Comparison of ENCODE assay signal across 13 cellular contexts in genomic region chr17:77304746-77305473, GRCh38.
A peak's percentile ranks its signal among the peaks of the same experiment; 100 is the strongest.
DNase-seq lines count a peak whose midpoint lies in the region; ATAC-seq and TF ChIP-seq lines count a peak whose summit lies in the region.
"Had no signal": no experiment of that assay in that cellular context is flagged by ENCODE, and none has a peak within 500 bp of the region (broad histone marks: within the 10 kb centered on the region; RNA-seq: fewer than 3 reads in every experiment).

No MANE protein-coding gene starts in this region.

- TF ChIP-seq CTCF in AG04450 (IDR thresholded peaks at IDR 0.05; ENCODE audit: low read depth, low read length) = no peak
- TF ChIP-seq CTCF in Panc1 (IDR thresholded peaks at IDR 0.05) = no peak
- TF ChIP-seq CTCF in osteoblast (IDR thresholded peaks at IDR 0.05; ENCODE audit: extremely low read depth, low read depth, low read length) = no peak
- no peak for TF ChIP-seq CTCF in mammary epithelial cell (conservative IDR thresholded peaks at IDR 0.05 in 1 of 2, IDR thresholded peaks at IDR 0.05 in 1 of 2; ENCODE audit: extremely low read depth in 1 of 2, insufficient read depth in 1 of 2, low read depth in 1 of 2, low read length in 2 of 2)

- no peaks in the 10 kb centered on the region for H4K20me1 ChIP-seq in osteoblast (ENCODE audit: insufficient read depth, low read length)
- peaks cover 43% of the 10 kb centered on the region for H4K20me1 ChIP-seq in mammary epithelial cell (ENCODE audit: insufficient read depth, low read length)

- BruUV-seq in Panc1 (replicated peaks; lab: Mats Ljungman, UMichigan) (no TSS peak), mammary epithelial cell (replicated peaks; lab: Mats Ljungman, UMichigan) (no TSS peak)

- H3K9me3 ChIP-seq in AG04450 (ENCODE audit: control insufficient read depth, insufficient read depth, low read length) (no peaks in the 10 kb centered on the region), Panc1 (ENCODE audit: control insufficient read depth, insufficient read depth, low read depth, low read length) (no peaks in the 10 kb centered on the region), osteoblast (ENCODE audit: low read depth, low read length) (no peaks in the 10 kb centered on the region), mammary epithelial cell (replicated peaks; ENCODE audit: insufficient read depth, low read length) (no peaks in the 10 kb centered on the region)
- H3K9me3 ChIP-seq: suprapubic skin had no signal

- ATAC-seq in Panc1 = no peak

- WGBS in mammary epithelial cell (ENCODE audit: low coverage, missing lambda C conversion rate) = 82% methylated on average over 13 of the region's 21 CpGs

- no peak for DNase-seq in AG04450 (ENCODE audit: low read depth, low spot score)
- DNase-seq in Panc1 (ENCODE audit: low read depth, low spot score) = no peak
- peak; percentile 69 for DNase-seq in dermis blood vessel endothelial cell
- peak; percentile 83 for DNase-seq in osteoblast (ENCODE audit: insufficient read length, low spot score, missing footprints)
- no peak for DNase-seq in mammary epithelial cell
- no peak for DNase-seq in KG1 (lab: John Stamatoyannopoulos, UW)
- no peak for DNase-seq in SKM-1 treated with dmso at 0.1 percent for 144 hours (lab: John Stamatoyannopoulos, UW; ENCODE audit: unreplicated experiment)
- DNase-seq in GM19238 (ENCODE audit: insufficient read length, low spot score) = no peak
- DNase-seq: activated CD4-positive, alpha-beta T cell treated with anti-CD3 and anti-CD28 coated beads for 48 hours; activated naive CD8-positive, alpha-beta T cell treated with anti-CD3 and anti-CD28 coated beads for 36 hours; activated T-cell treated with anti-CD3 and anti-CD28 coated beads for 4 hours; kidney glomerular epithelial cell had no signal

- H3K4me1 ChIP-seq in Panc1 (ENCODE audit: control insufficient read depth, insufficient read depth, low read length) = peaks cover 89% of the 10 kb centered on the region
- peaks cover 39% of the 10 kb centered on the region for H3K4me1 ChIP-seq in osteoblast (ENCODE audit: insufficient read depth, low read length)
- H3K4me1 ChIP-seq in mammary epithelial cell (ENCODE audit: insufficient read depth, low read length) = peaks cover 62% of the 10 kb centered on the region

- dilution Hi-C loops in mammary epithelial cell (cut with HindIII; ENCODE audit: low sequenced_read_pairs) = no loop called here

- H3K4me2 ChIP-seq in osteoblast (ENCODE audit: insufficient read depth, low read length) = peak overlapping the region; percentile 15
- no peak overlapping the region for H3K4me2 ChIP-seq in mammary epithelial cell (ENCODE audit: insufficient read depth, low read depth, low read length)

- no peak overlapping the region for H2AFZ ChIP-seq in osteoblast (ENCODE audit: low read length)
- no peak overlapping the region for H2AFZ ChIP-seq in mammary epithelial cell (ENCODE audit: low read depth, low read length)

- H3K27me3 ChIP-seq in AG04450 (ENCODE audit: control insufficient read depth, insufficient read depth, low read length) = no peaks in the 10 kb centered on the region
- no peaks in the 10 kb centered on the region for H3K27me3 ChIP-seq in Panc1 (ENCODE audit: control insufficient read depth, insufficient read depth, low read length)
- H3K27me3 ChIP-seq in osteoblast (ENCODE audit: insufficient read depth, low read length) = no peaks in the 10 kb centered on the region
- no peaks in the 10 kb centered on the region for H3K27me3 ChIP-seq in mammary epithelial cell (ENCODE audit: insufficient read depth, low read length)
- H3K27me3 ChIP-seq: suprapubic skin had no signal

- H3K27ac ChIP-seq in AG04450 (ENCODE audit: low read depth, low read length) = peak overlapping the region; percentile 65
- peak overlapping the region; percentile 75 for H3K27ac ChIP-seq in Panc1 (ENCODE audit: low read length)
- H3K27ac ChIP-seq in osteoblast (ENCODE audit: low read depth, low read length) = peak overlapping the region; percentile 81
- no peak overlapping the region for H3K27ac ChIP-seq in mammary epithelial cell (ENCODE audit: insufficient read depth, low read depth, low read length)
- H3K27ac ChIP-seq: suprapubic skin had no signal

- CTCF ChIA-PET in AG04450 (lab: Charles Lee) = interaction anchor here (1.8 kb wide), 1 partner anchor 125 kb away, joined by 6 read pairs; no protein-coding TSS in a partner anchor
- CTCF ChIA-PET in Panc1 (lab: Charles Lee) = no interaction called here
- CTCF ChIA-PET in mammary epithelial cell (lab: Charles Lee; ENCODE audit: low non-redundant PET) = no interaction called here

- POLR2A ChIA-PET in AG04450 (lab: Yijun Ruan, JAX) = no interaction called here
- POLR2A ChIA-PET in Panc1 (lab: Charles Lee) = interaction anchor here (0.6 kb wide), 1 partner anchor 56 kb away, joined by 5 read pairs; no protein-coding TSS in a partner anchor

- peaks cover 6% of the 10 kb centered on the region for H3K79me2 ChIP-seq in osteoblast (ENCODE audit: insufficient read depth, low read length)
- peaks cover 96% of the 10 kb centered on the region for H3K79me2 ChIP-seq in mammary epithelial cell (ENCODE audit: insufficient read depth, low read length)

- H3K9ac ChIP-seq in mammary epithelial cell (ENCODE audit: insufficient read depth, low read length) = no peak overlapping the region

- in situ Hi-C loops in Panc1 (cut with HindIII; ENCODE audit: low pct_unique_long_range_greater_than_20kb, low sequenced_read_pairs) (no loop called here), mammary epithelial cell (cut with MboI; ENCODE audit: low sequenced_read_pairs in 2 of 2) (no loop called here)

- H3K4me3 ChIP-seq in AG04450 (ENCODE audit: low read depth, low read length) (no peak overlapping the region), Panc1 (ENCODE audit: low read depth in 2 of 2, low read length in 2 of 2) (no peak overlapping the region), osteoblast (ENCODE audit: insufficient read depth, low read length) (no peak overlapping the region), mammary epithelial cell (replicated peaks in 1 of 3; ENCODE audit: insufficient read depth in 1 of 3, low read depth in 2 of 3, low read length in 3 of 3) (no peak overlapping the region)
- H3K4me3 ChIP-seq: suprapubic skin had no signal

- H3K36me3 ChIP-seq in Panc1 (ENCODE audit: control insufficient read depth, insufficient read depth, low read length) = peaks cover 2% of the 10 kb centered on the region; the same call in 1 of the 2 replicates
- H3K36me3 ChIP-seq in osteoblast (ENCODE audit: insufficient read depth, low read length) = no peaks in the 10 kb centered on the region
- H3K36me3 ChIP-seq in mammary epithelial cell (ENCODE audit: insufficient read depth, low read length) = peaks cover 19% of the 10 kb centered on the region
- H3K36me3 ChIP-seq: suprapubic skin had no signal

- intact Hi-C loops in Panc1 (cut with micrococcal nuclease; ENCODE audit: unreplicated experiment) (no loop called here), mammary epithelial cell (cut with micrococcal nuclease) (no loop called here)

Comparison
In these comparisons a context has a peak if more than half of its experiments do, and no peak if none do; other contexts are left out.
1. DNase-seq: peak in dermis blood vessel endothelial cell (single experiment) and osteoblast (single experiment); none in AG04450 (single experiment), Panc1 (single experiment), mammary epithelial cell (single experiment), KG1 (single experiment), SKM-1 treated with dmso at 0.1 percent for 144 hours (single experiment) and GM19238 (single experiment).